20 cellular contexts compared by ENCODE assay signal in the genomic region with DNA sequence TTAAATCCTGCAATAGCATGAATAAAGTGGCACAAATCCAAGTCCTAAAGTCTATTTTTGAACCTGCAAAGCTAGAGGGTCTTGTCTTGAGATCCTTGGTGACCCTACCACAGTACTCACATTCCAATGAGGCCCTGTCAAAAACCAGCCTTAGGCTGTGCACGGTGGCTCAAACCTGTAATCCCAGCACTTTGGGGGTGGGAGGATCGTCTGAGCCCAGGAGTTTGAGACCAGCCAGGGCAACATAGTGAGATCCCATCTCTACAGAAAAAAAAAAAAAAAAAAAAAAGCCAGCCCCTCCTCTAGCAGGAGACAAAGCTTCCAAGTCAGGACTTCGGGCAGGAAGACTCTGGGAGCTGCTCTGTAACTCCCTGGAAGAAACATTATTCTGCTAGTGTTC. TPM values are rescaled to one million over a fixed set of nuclear protein-coding genes. Genes with fewer than 3 reads are reported as not detected.
A peak's percentile ranks its signal among the peaks of the same experiment; 100 is the strongest.
DNase-seq lines count a peak whose midpoint lies in the region; ATAC-seq and TF ChIP-seq lines count a peak whose summit lies in the region.
"Had no signal": no experiment of that assay in that cellular context is flagged by ENCODE, and none has a peak within 500 bp of the region (broad histone marks: within the 10 kb centered on the region; RNA-seq: fewer than 3 reads in every experiment).

No MANE protein-coding gene starts in this region.

- POLR2A ChIA-PET in WTC11 (lab: Charles Lee): interaction anchor here (0.6 to 0.7 kb wide), 2 partner anchors 43 to 829 kb away, joined by 3 to 4 read pairs; no protein-coding TSS in a partner anchor

- H3K27ac Mint-ChIP-seq in WTC11 (no peak overlapping the region), immature natural killer cell (peak overlapping the region in 2 of 6 donors; percentile 82 to 86)
- H3K27ac Mint-ChIP-seq: effector memory CD8-positive, alpha-beta T cell had no signal

- H3K4me1 Mint-ChIP-seq in WTC11 (no peaks in the 10 kb centered on the region), immature natural killer cell (peaks cover 5 to 44% of the 10 kb centered on the region in 2 donors)

- H3K4me3 Mint-ChIP-seq in WTC11 (no peak overlapping the region), immature natural killer cell (peak overlapping the region; percentile 10 to 50 (median 31))
- H3K4me3 Mint-ChIP-seq: IgD-negative memory B cell had no signal

- 0 out of 2 replicates have a peak, but pooled peaks cover 5% of the 10 kb centered on the region for H3K9me3 Mint-ChIP-seq in WTC11
- no peaks in the 10 kb centered on the region for H3K9me3 Mint-ChIP-seq in immature natural killer cell
- H3K9me3 Mint-ChIP-seq: effector memory CD8-positive, alpha-beta T cell; IgD-negative memory B cell had no signal

- ATAC-seq in WTC11 (no peak), GM18519 (IDR thresholded peaks at IDR 0.05; ENCODE audit: low FRiP score, unreplicated experiment) (no peak), GM21447 (IDR thresholded peaks at IDR 0.05; ENCODE audit: unreplicated experiment) (no peak)
- ATAC-seq: effector memory CD8-positive, alpha-beta T cell had no signal

- no peaks in the 10 kb centered on the region for H3K36me3 Mint-ChIP-seq in WTC11
- no peaks in the 10 kb centered on the region for H3K36me3 Mint-ChIP-seq in immature natural killer cell

- H3K27me3 Mint-ChIP-seq in WTC11 (ENCODE audit: low read depth): no peaks in the 10 kb centered on the region
- peaks cover 0 to 3% (median 0%) of the 10 kb centered on the region in 3 donors for H3K27me3 Mint-ChIP-seq in immature natural killer cell (ENCODE audit: low read depth in 3 of 3)
- H3K27me3 Mint-ChIP-seq: effector memory CD8-positive, alpha-beta T cell; IgD-negative memory B cell had no signal

- TF ChIP-seq CTCF in WTC11 (IDR thresholded peaks at IDR 0.05): no peak

- peak overlapping the region; percentile 85 for H3K27ac ChIP-seq in substantia nigra (ENCODE audit: low read depth, low read length, poor library complexity, severe bottlenecking)
- H3K27ac ChIP-seq: hepatocyte, HL-60 had no signal

- CTCF ChIA-PET in WTC11 (lab: Charles Lee): interaction anchor here (0.6 to 1.4 kb wide), 3 partner anchors 42 to 280 kb away, joined by 3 to 5 read pairs (median 4); no protein-coding TSS in a partner anchor

- peak; percentile 1 for DNase-seq in activated naive CD4-positive, alpha-beta T cell treated with Interleukin-2 at 50 U/mL for 16 hours
- no peak for DNase-seq in activated naive CD4-positive, alpha-beta T cell treated with anti-CD3 and anti-CD28 coated beads, Interleukin-2, amount 50 U/mL, for 16 hours
- no peak for DNase-seq in WTC11 (ENCODE audit: low spot score)
- no peak for DNase-seq in immature natural killer cell
- no peak for DNase-seq in substantia nigra (lab: John Stamatoyannopoulos, UW)
- DNase-seq in COLO829 (ENCODE audit: low spot score): no peak
- DNase-seq: activated CD4-positive, alpha-beta T cell treated with anti-CD3 and anti-CD28 coated beads for 48 hours; central memory CD4-positive, alpha-beta T cell; COR-L47; effector memory CD8-positive, alpha-beta T cell; NCI-H1930; NCI-H446 treated with DMSO at 0.1 percent for 48 hours; RPMI8226; spleen; thyroid gland had no signal

TF ChIP-seq in WTC11, 78 proteins besides CTCF, POLR2A, EP300 and RAD21:
- TF ChIP-seq ZNF138 (CRISPR knock-in tag; conservative IDR thresholded peaks at IDR 0.05): no peak
- peak; percentile 34; the same call in 1 of the 2 replicates for TF ChIP-seq ZNF121 (CRISPR knock-in tag; IDR thresholded peaks at IDR 0.05)

RNA-seq across cellular contexts. Expression of a gene that starts 16.3 kb away (rescaled TPM):
- 15.1 to 20.0 TPM (median 15.8 TPM) in 3 replicates for total RNA-seq in WTC11 (2021)
- 100 to 1,000 TPM; 176 to 336 (median 233) TPM for polyA plus RNA-seq in immature natural killer cell
